17 cellular contexts compared by ENCODE assay signal in the genomic region with DNA sequence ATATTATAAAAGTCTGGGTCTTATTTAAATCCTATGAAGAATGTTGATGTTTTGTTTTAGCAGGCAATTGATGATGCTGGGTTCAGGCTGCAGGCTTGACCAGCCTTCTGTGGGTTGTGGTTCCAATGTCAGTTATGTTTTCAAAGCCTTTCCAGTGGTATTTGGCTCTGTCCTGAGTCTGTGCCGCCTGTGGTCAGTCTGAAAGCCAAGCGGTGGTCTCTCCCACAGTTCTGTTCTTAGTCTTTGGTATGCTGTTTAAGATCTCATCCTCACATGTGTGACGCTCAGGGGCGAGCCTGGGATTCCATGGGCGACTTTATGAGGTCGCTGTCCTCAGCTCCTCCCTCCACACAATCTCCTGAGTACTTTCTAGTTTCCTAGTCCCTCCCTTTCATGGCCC. TPM values are rescaled to one million over a fixed set of nuclear protein-coding genes. Genes with fewer than 3 reads are reported as not detected.
A peak's percentile ranks its signal among the peaks of the same experiment; 100 is the strongest.
DNase-seq lines count a peak whose midpoint lies in the region; ATAC-seq, FAIRE-seq and TF ChIP-seq lines count a peak whose summit lies in the region.
"Had no signal": no experiment of that assay in that cellular context is flagged by ENCODE, and none has a peak within 500 bp of the region (broad histone marks: within the 10 kb centered on the region; RNA-seq: fewer than 3 reads in every experiment).

No MANE protein-coding gene starts in this region.

- no peak for TF ChIP-seq CTCF in astrocyte (IDR thresholded peaks at IDR 0.05; ENCODE audit: insufficient read depth, low read depth, low read length)
- no peak for TF ChIP-seq CTCF in fibroblast of villous mesenchyme (IDR thresholded peaks at IDR 0.05; ENCODE audit: insufficient read depth, low read depth, low read length)
- no peak for TF ChIP-seq CTCF in GM20000 (IDR thresholded peaks at IDR 0.05; ENCODE audit: extremely low read depth, missing control alignments)

- peak overlapping the region; percentile 57 for H3K27ac Mint-ChIP-seq in activated naive CD8-positive, alpha-beta T cell treated with anti-CD3 and anti-CD28 coated beads, Interleukin-2, amount 10 ng/mL, durations not matched to agents 7 days and 5 days
- H3K27ac Mint-ChIP-seq in activated naive CD8-positive, alpha-beta T cell treated with anti-CD3 and anti-CD28 coated beads for 36 hours, result no peak overlapping the region
- H3K27ac Mint-ChIP-seq in astrocyte (ENCODE audit: unreplicated experiment), result peak overlapping the region; percentile 38
- peak overlapping the region; percentile 33 for H3K27ac Mint-ChIP-seq in stimulated activated naive B cell treated with anti-CD40 and anti-IgM and Interleukin-4, amounts not matched to agents 10 μg/mL and 1 μg/mL and 100 μg/mL, for 72 hours
- H3K27ac Mint-ChIP-seq: B cell; CD8-positive, alpha-beta T cell; HFFc6 had no signal

- H3K4me2 ChIP-seq in astrocyte (ENCODE audit: low read length), result no peak overlapping the region

- no peak overlapping the region for H3K4me3 Mint-ChIP-seq in activated naive CD8-positive, alpha-beta T cell treated with anti-CD3 and anti-CD28 coated beads, Interleukin-2, amount 10 ng/mL, durations not matched to agents 7 days and 5 days
- H3K4me3 Mint-ChIP-seq in activated naive CD8-positive, alpha-beta T cell treated with anti-CD3 and anti-CD28 coated beads for 36 hours, result no peak overlapping the region
- peak overlapping the region; percentile 9 for H3K4me3 Mint-ChIP-seq in astrocyte (ENCODE audit: unreplicated experiment)
- H3K4me3 Mint-ChIP-seq in stimulated activated naive B cell treated with anti-CD40 and anti-IgM and Interleukin-4, amounts not matched to agents 10 μg/mL and 1 μg/mL and 100 μg/mL, for 72 hours, result no peak overlapping the region
- H3K4me3 Mint-ChIP-seq: B cell; CD8-positive, alpha-beta T cell; HFFc6 had no signal

- peaks cover 18% of the 10 kb centered on the region for H3K4me1 Mint-ChIP-seq in activated naive CD8-positive, alpha-beta T cell treated with anti-CD3 and anti-CD28 coated beads, Interleukin-2, amount 10 ng/mL, durations not matched to agents 7 days and 5 days
- peaks cover 2% of the 10 kb centered on the region for H3K4me1 Mint-ChIP-seq in activated naive CD8-positive, alpha-beta T cell treated with anti-CD3 and anti-CD28 coated beads for 36 hours
- peaks cover 9% of the 10 kb centered on the region for H3K4me1 Mint-ChIP-seq in astrocyte (ENCODE audit: low read depth, unreplicated experiment)
- peaks cover 2 to 3% of the 10 kb centered on the region in 2 donors for H3K4me1 Mint-ChIP-seq in stimulated activated naive B cell treated with anti-CD40 and anti-IgM and Interleukin-4, amounts not matched to agents 10 μg/mL and 1 μg/mL and 100 μg/mL, for 72 hours
- H3K4me1 Mint-ChIP-seq: B cell had no signal

- no peak for DNase-seq in activated naive CD8-positive, alpha-beta T cell treated with anti-CD3 and anti-CD28 coated beads, Interleukin-2, amount 10 ng/mL, durations not matched to agents 7 days and 5 days
- DNase-seq in activated naive CD8-positive, alpha-beta T cell treated with anti-CD3 and anti-CD28 coated beads for 36 hours, result no peak
- DNase-seq in astrocyte (ENCODE audit: low read depth) (peak; percentile 65), fibroblast of villous mesenchyme (ENCODE audit: low read depth) (peak; percentile 85), mesenteric fat pad (ENCODE audit: low spot score) (no peak), ecto neural progenitor cell (ENCODE audit: low spot score) (no peak), GM20000 (ENCODE audit: low spot score) (no peak)
- no peak for DNase-seq in stimulated activated naive B cell treated with anti-CD40 and anti-IgM and Interleukin-4, amounts not matched to agents 10 μg/mL and 1 μg/mL and 100 μg/mL, for 72 hours
- DNase-seq: CD8-positive, alpha-beta T cell; GOT3; HFFc6; Karpas-422; NCI-H1105 treated with DMSO at 0.1 percent for 48 hours; NCI-H187; NCI-H510A; NCI-H82 had no signal

- POLR2A ChIA-PET in activated naive CD8-positive, alpha-beta T cell treated with anti-CD3 and anti-CD28 coated beads, Interleukin-2, amount 10 ng/mL, durations not matched to agents 7 days and 5 days (lab: Charles Lee), result no interaction called here

- H3K4me3 ChIP-seq in astrocyte (ENCODE audit: insufficient read depth, low read depth, low read length) (no peak overlapping the region), fibroblast of villous mesenchyme (ENCODE audit: low read depth, low read length) (no peak overlapping the region)

- peaks cover 49% of the 10 kb centered on the region for H3K36me3 ChIP-seq in astrocyte (ENCODE audit: insufficient read depth, low read length)

- H3K36me3 Mint-ChIP-seq in activated naive CD8-positive, alpha-beta T cell treated with anti-CD3 and anti-CD28 coated beads, Interleukin-2, amount 10 ng/mL, durations not matched to agents 7 days and 5 days, result peaks cover 44% of the 10 kb centered on the region
- H3K36me3 Mint-ChIP-seq in activated naive CD8-positive, alpha-beta T cell treated with anti-CD3 and anti-CD28 coated beads for 36 hours, result peaks cover 30% of the 10 kb centered on the region
- H3K36me3 Mint-ChIP-seq in astrocyte (ENCODE audit: low read depth, unreplicated experiment), result peaks cover 20% of the 10 kb centered on the region
- H3K36me3 Mint-ChIP-seq in stimulated activated naive B cell treated with anti-CD40 and anti-IgM and Interleukin-4, amounts not matched to agents 10 μg/mL and 1 μg/mL and 100 μg/mL, for 72 hours, result peaks cover 55 to 68% of the 10 kb centered on the region in 2 donors

- H3K9ac ChIP-seq in astrocyte (ENCODE audit: low read length), result peak overlapping the region; percentile 40

- H3K27me3 Mint-ChIP-seq in activated naive CD8-positive, alpha-beta T cell treated with anti-CD3 and anti-CD28 coated beads, Interleukin-2, amount 10 ng/mL, durations not matched to agents 7 days and 5 days, result no peaks in the 10 kb centered on the region
- no peaks in the 10 kb centered on the region for H3K27me3 Mint-ChIP-seq in activated naive CD8-positive, alpha-beta T cell treated with anti-CD3 and anti-CD28 coated beads for 36 hours
- H3K27me3 Mint-ChIP-seq in astrocyte (ENCODE audit: low read depth, unreplicated experiment), result no peaks in the 10 kb centered on the region
- H3K27me3 Mint-ChIP-seq in stimulated activated naive B cell treated with anti-CD40 and anti-IgM and Interleukin-4, amounts not matched to agents 10 μg/mL and 1 μg/mL and 100 μg/mL, for 72 hours, result no peaks in the 10 kb centered on the region
- H3K27me3 Mint-ChIP-seq: B cell had no signal

- no peaks in the 10 kb centered on the region for H3K4me1 ChIP-seq in astrocyte (ENCODE audit: insufficient read depth, low read length)

- H3K27me3 ChIP-seq in astrocyte (ENCODE audit: insufficient read depth, low read length), result no peaks in the 10 kb centered on the region

- H3K79me2 ChIP-seq in astrocyte (ENCODE audit: insufficient read depth, low read length), result peaks cover 5% of the 10 kb centered on the region

- peaks cover 50% of the 10 kb centered on the region for H4K20me1 ChIP-seq in astrocyte (ENCODE audit: insufficient read depth, low read length)

- ATAC-seq in activated naive CD8-positive, alpha-beta T cell treated with anti-CD3 and anti-CD28 coated beads, Interleukin-2, amount 10 ng/mL, durations not matched to agents 7 days and 5 days (ENCODE audit: low read depth), result no peak
- ATAC-seq in stimulated activated naive B cell treated with anti-CD40 and anti-IgM and Interleukin-4, amounts not matched to agents 10 μg/mL and 1 μg/mL and 100 μg/mL, for 72 hours (replicated peaks), result no peak
- ATAC-seq: CD8-positive, alpha-beta T cell had no signal

- FAIRE-seq in astrocyte (lab: Jason Lieb, UNC), result no peak

- no peaks in the 10 kb centered on the region for H3K9me3 Mint-ChIP-seq in activated naive CD8-positive, alpha-beta T cell treated with anti-CD3 and anti-CD28 coated beads, Interleukin-2, amount 10 ng/mL, durations not matched to agents 7 days and 5 days
- no peaks in the 10 kb centered on the region for H3K9me3 Mint-ChIP-seq in activated naive CD8-positive, alpha-beta T cell treated with anti-CD3 and anti-CD28 coated beads for 36 hours
- no peaks in the 10 kb centered on the region for H3K9me3 Mint-ChIP-seq in astrocyte (ENCODE audit: unreplicated experiment)
- no peaks in the 10 kb centered on the region for H3K9me3 Mint-ChIP-seq in stimulated activated naive B cell treated with anti-CD40 and anti-IgM and Interleukin-4, amounts not matched to agents 10 μg/mL and 1 μg/mL and 100 μg/mL, for 72 hours
- H3K9me3 Mint-ChIP-seq: CD8-positive, alpha-beta T cell; HFFc6 had no signal

- peak overlapping the region; percentile 49 for H3K27ac ChIP-seq in astrocyte (ENCODE audit: low read depth, low read length)

- H2AFZ ChIP-seq in astrocyte (ENCODE audit: low read depth, low read length), result no peak overlapping the region

- no peaks in the 10 kb centered on the region for H3K9me3 ChIP-seq in astrocyte (ENCODE audit: insufficient read depth, low read depth, low read length)

RNA-seq across cellular contexts. Expression of a gene that starts 12.3 kb away (rescaled TPM):
- total RNA-seq in activated naive CD8-positive, alpha-beta T cell treated with anti-CD3 and anti-CD28 coated beads, Interleukin-2, amount 10 ng/mL, durations not matched to agents 7 days and 5 days, result 10 to 100 TPM; 43.4 to 44.5 TPM
- total RNA-seq in activated naive CD8-positive, alpha-beta T cell treated with anti-CD3 and anti-CD28 coated beads for 36 hours, result 10 to 100 TPM; 46.7 TPM
- 63.1 and 66.2 TPM in 2 replicates for total RNA-seq in astrocyte
- 32.5 and 46.2 TPM in 2 replicates for total RNA-seq in fibroblast of villous mesenchyme
- 48.7 TPM for total RNA-seq in mesenteric fat pad

RNA-seq across cellular contexts. Expression of a gene that starts 17.7 kb away (rescaled TPM):
- 10 to 100 TPM; 65.5 to 67.0 TPM for total RNA-seq in activated naive CD8-positive, alpha-beta T cell treated with anti-CD3 and anti-CD28 coated beads, Interleukin-2, amount 10 ng/mL, durations not matched to agents 7 days and 5 days
- total RNA-seq in activated naive CD8-positive, alpha-beta T cell treated with anti-CD3 and anti-CD28 coated beads for 36 hours, result 10 to 100 TPM; 82.3 to 93.7 TPM
- 41.5 and 45.3 TPM in 2 replicates for total RNA-seq in astrocyte
- total RNA-seq in fibroblast of villous mesenchyme, result 6.1 and 6.5 TPM in 2 replicates
- 34.3 TPM for total RNA-seq in mesenteric fat pad

Comparison
In these comparisons a context has a peak if more than half of its experiments do, and no peak if none do; other contexts are left out.
1. DNase-seq: peak in astrocyte (single experiment) and fibroblast of villous mesenchyme (single experiment); none in activated naive CD8-positive, alpha-beta T cell treated with anti-CD3 and anti-CD28 coated beads, Interleukin-2, amount 10 ng/mL, durations not matched to agents 7 days and 5 days (single experiment), activated naive CD8-positive, alpha-beta T cell treated with anti-CD3 and anti-CD28 coated beads for 36 hours (single experiment), stimulated activated naive B cell treated with anti-CD40 and anti-IgM and Interleukin-4, amounts not matched to agents 10 μg/mL and 1 μg/mL and 100 μg/mL, for 72 hours (single experiment), mesenteric fat pad (single experiment), ecto neural progenitor cell (single experiment) and GM20000 (single experiment).